21 cellular contexts compared by ENCODE assay signal in the genomic region with DNA sequence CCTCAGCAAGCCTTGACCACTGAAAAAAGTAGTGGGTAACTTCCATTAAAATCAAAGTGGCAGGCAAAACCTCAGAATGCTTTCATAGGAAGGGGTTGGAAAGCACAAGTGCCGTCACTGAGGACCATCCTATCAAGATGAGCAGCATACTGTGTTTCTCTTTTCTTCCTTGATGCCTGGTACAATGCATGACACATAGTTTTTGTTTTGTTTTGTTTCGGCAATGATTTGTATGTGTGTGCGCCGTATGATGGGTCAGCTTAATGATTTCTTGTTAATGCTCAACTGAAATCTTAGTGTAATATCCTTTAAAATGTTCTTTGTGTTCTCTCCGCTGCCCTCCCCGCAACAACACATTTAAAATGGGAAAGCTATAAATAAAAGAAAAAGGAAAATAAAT.
DNase-seq lines count a peak whose midpoint lies in the region; ATAC-seq and TF ChIP-seq lines count a peak whose summit lies in the region.
"Had no signal": no experiment of that assay in that cellular context is flagged by ENCODE, and none has a peak within 500 bp of the region (broad histone marks: within the 10 kb centered on the region; RNA-seq: fewer than 3 reads in every experiment).

No MANE protein-coding gene starts in this region.

- no peak overlapping the region for H3K4me3 ChIP-seq in left lung
- H3K4me3 ChIP-seq in tibial artery = no peak overlapping the region
- H3K4me3 ChIP-seq: ascending aorta, skin epidermis had no signal

- peak; percentile 15 for ATAC-seq in left lung
- no peak for ATAC-seq in HG02623 (IDR thresholded peaks at IDR 0.05; ENCODE audit: unreplicated experiment)
- ATAC-seq: natural killer cell had no signal

- H3K36me3 ChIP-seq in left lung (no peaks in the 10 kb centered on the region), tibial artery (no peaks in the 10 kb centered on the region)
- H3K36me3 ChIP-seq: ascending aorta had no signal

- intact Hi-C loops in left lung (cut with DNase I) = no loop called here
- intact Hi-C loops in tibial artery (cut with DNase I; ENCODE audit: low total_unique reads) = no loop called here

- DNase-seq in GM04503 (ENCODE audit: low read depth) (peak; percentile 19), dermis blood vessel endothelial cell (peak; percentile 40), left lung (no peak), tibial artery (no peak), NCI-H526 (lab: John Stamatoyannopoulos, UW) (no peak), D341Med (ENCODE audit: low spot score) (no peak), nucleus accumbens (lab: John Stamatoyannopoulos, UW) (no peak)
- DNase-seq: activated CD4-positive, alpha-beta T cell treated with anti-CD3 and anti-CD28 coated beads, Interleukin-2, amount 50 U/mL, for 48 hours; activated naive CD4-positive, alpha-beta T cell; activated T-cell treated with anti-CD3 and anti-CD28 coated beads for 4 hours; CD8-positive, alpha-beta memory T cell; DND-41; natural killer cell; posterior cingulate gyrus; SIG-M5; stimulated activated CD4-positive, alpha-beta T cell treated with anti-CD3 and anti-CD28 coated beads, Interleukin-4, amount 100 ng/mL, for 4 hours; substantia nigra had no signal

- H3K27ac ChIP-seq in left lung = peak overlapping the region in 1 of 2 donors; percentile 47
- H3K27ac ChIP-seq in tibial artery = peak overlapping the region; percentile 14 to 53
- H3K27ac ChIP-seq: ascending aorta, VCaP had no signal

- TF ChIP-seq CTCF in left lung (IDR thresholded peaks at IDR 0.05) (no peak), tibial artery (IDR thresholded peaks at IDR 0.05) (no peak)

- H3K4me1 ChIP-seq in left lung = peaks cover 0 to 4% of the 10 kb centered on the region in 2 donors
- peaks cover 0 to 61% (median 10%) of the 10 kb centered on the region in 4 donors for H3K4me1 ChIP-seq in tibial artery

- H3K9me3 ChIP-seq in left lung = no peaks in the 10 kb centered on the region
- H3K9me3 ChIP-seq in tibial artery = no peaks in the 10 kb centered on the region
- H3K9me3 ChIP-seq: ascending aorta had no signal

- H3K27me3 ChIP-seq in left lung (no peaks in the 10 kb centered on the region), tibial artery (no peaks in the 10 kb centered on the region)
- H3K27me3 ChIP-seq: ascending aorta had no signal

Comparison
In these comparisons a context has a peak if more than half of its experiments do, and no peak if none do; other contexts are left out.
1. DNase-seq: peak in GM04503 (single experiment) and dermis blood vessel endothelial cell (single experiment); none in left lung (0 of 2), tibial artery (0 of 2), NCI-H526 (0 of 2), D341Med (single experiment) and nucleus accumbens (0 of 56).